ENCODE assay signal across 9 cellular contexts in genomic region chr10:43408331-43408709, GRCh38. TPM values are rescaled to one million over a fixed set of nuclear protein-coding genes. Genes with fewer than 3 reads are reported as not detected.
DNase-seq lines count a peak whose midpoint lies in the region; ATAC-seq and TF ChIP-seq lines count a peak whose summit lies in the region.
"Had no signal": no experiment of that assay in that cellular context is flagged by ENCODE, and none has a peak within 500 bp of the region (broad histone marks: within the 10 kb centered on the region; RNA-seq: fewer than 3 reads in every experiment).

No MANE protein-coding gene starts in this region.

- peaks cover 60% of the 10 kb centered on the region for H3K79me2 ChIP-seq in SU-DHL-6 (ENCODE audit: insufficient read depth, low read length)

- peaks cover 11% of the 10 kb centered on the region for H3K36me3 ChIP-seq in SU-DHL-6 (ENCODE audit: low read length)

- peak overlapping the region; percentile 98 for H3K4me3 Mint-ChIP-seq in activated CD8-positive, alpha-beta memory T cell treated with anti-CD3 and anti-CD28 coated beads, Interleukin-2, amount 10 ng/mL, durations not matched to agents 7 days and 5 days

- no peak for ATAC-seq in activated CD8-positive, alpha-beta memory T cell treated with anti-CD3 and anti-CD28 coated beads, Interleukin-2, amount 10 ng/mL, durations not matched to agents 7 days and 5 days
- no peak for ATAC-seq in HG03108 (IDR thresholded peaks at IDR 0.05; ENCODE audit: unreplicated experiment)
- no peak for ATAC-seq in HG03521 (IDR thresholded peaks at IDR 0.05; ENCODE audit: unreplicated experiment)

- H3K4me3 ChIP-seq in SU-DHL-6 (ENCODE audit: insufficient read depth, low read length, poor library complexity, severe bottlenecking) (peak overlapping the region; percentile 86), foreskin fibroblast (ENCODE audit: low read depth in 1 of 2, low read length in 2 of 2) (peak overlapping the region; percentile 85 to 92), skin epidermis (peak overlapping the region; percentile 62 to 93 (median 89))

- no peaks in the 10 kb centered on the region for H3K9me2 ChIP-seq in SU-DHL-6 (replicated peaks; ENCODE audit: insufficient read depth, low read length)

- no peak overlapping the region for H2AFZ ChIP-seq in SU-DHL-6 (ENCODE audit: low read depth, low read length, severe bottlenecking)

- H3K27ac ChIP-seq in SU-DHL-6 (ENCODE audit: low read depth, low read length): peak overlapping the region; percentile 96
- H3K27ac ChIP-seq in skin epidermis: peak overlapping the region; percentile 40 to 100 (median 99)

- peaks cover 12% of the 10 kb centered on the region; the same call in 1 of the 2 replicates for H4K20me1 ChIP-seq in SU-DHL-6 (ENCODE audit: low read depth, low read length)

- H3K9me3 Mint-ChIP-seq in activated CD8-positive, alpha-beta memory T cell treated with anti-CD3 and anti-CD28 coated beads, Interleukin-2, amount 10 ng/mL, durations not matched to agents 7 days and 5 days (ENCODE audit: low read depth): no peaks in the 10 kb centered on the region

- no peak for DNase-seq in activated CD8-positive, alpha-beta memory T cell treated with anti-CD3 and anti-CD28 coated beads, Interleukin-2, amount 10 ng/mL, durations not matched to agents 7 days and 5 days
- DNase-seq in activated CD8-positive, alpha-beta memory T cell treated with anti-CD3 and anti-CD28 coated beads, Interleukin-2, amount 50 U/mL, for 4 hours: no peak
- no peak for DNase-seq in foreskin fibroblast
- DNase-seq in DMS53 treated with DMSO at 0.1 percent for 48 hours (lab: John Stamatoyannopoulos, UW; ENCODE audit: unreplicated experiment): no peak

- TF ChIP-seq CTCF in SU-DHL-6 (IDR thresholded peaks at IDR 0.05; ENCODE audit: insufficient read depth, low read length, poor library complexity, severe bottlenecking) (no peak), foreskin fibroblast (IDR thresholded peaks at IDR 0.05; ENCODE audit: low read depth, low read length) (no peak)

- peak overlapping the region; percentile 98 for H3K27ac Mint-ChIP-seq in activated CD8-positive, alpha-beta memory T cell treated with anti-CD3 and anti-CD28 coated beads, Interleukin-2, amount 10 ng/mL, durations not matched to agents 7 days and 5 days

- peak overlapping the region; percentile 78 for H3K4me2 ChIP-seq in SU-DHL-6 (ENCODE audit: low read depth, low read length, poor library complexity, severe bottlenecking)

- H3K27me3 Mint-ChIP-seq in activated CD8-positive, alpha-beta memory T cell treated with anti-CD3 and anti-CD28 coated beads, Interleukin-2, amount 10 ng/mL, durations not matched to agents 7 days and 5 days: no peaks in the 10 kb centered on the region

- no peaks in the 10 kb centered on the region for H3K27me3 ChIP-seq in SU-DHL-6 (ENCODE audit: low read length)

- peaks cover 30% of the 10 kb centered on the region for H3K36me3 Mint-ChIP-seq in activated CD8-positive, alpha-beta memory T cell treated with anti-CD3 and anti-CD28 coated beads, Interleukin-2, amount 10 ng/mL, durations not matched to agents 7 days and 5 days

- H3F3A ChIP-seq in SU-DHL-6 (ENCODE audit: insufficient read depth): peaks cover 37% of the 10 kb centered on the region

- H3K9ac ChIP-seq in SU-DHL-6 (ENCODE audit: low read length): peak overlapping the region; percentile 100

- CTCF ChIA-PET in activated CD8-positive, alpha-beta memory T cell treated with anti-CD3 and anti-CD28 coated beads, Interleukin-2, amount 10 ng/mL, durations not matched to agents 7 days and 5 days (lab: Charles Lee): interaction anchor here (1.0 to 1.9 kb wide), 5 partner anchors 9 to 28 kb away, joined by 4 to 10 read pairs (median 8); partner anchors contain the start of gene ZNF487

- peaks cover 25% of the 10 kb centered on the region for H3K4me1 Mint-ChIP-seq in activated CD8-positive, alpha-beta memory T cell treated with anti-CD3 and anti-CD28 coated beads, Interleukin-2, amount 10 ng/mL, durations not matched to agents 7 days and 5 days

- H3K9me3 ChIP-seq in SU-DHL-6 (ENCODE audit: insufficient read depth, low read length): no peaks in the 10 kb centered on the region

RNA-seq across cellular contexts. Expression of gene HNRNPF, which starts 0.7 kb away (rescaled TPM):
- 100 to 1,000 TPM; 446 to 512 TPM for total RNA-seq in activated CD8-positive, alpha-beta memory T cell treated with anti-CD3 and anti-CD28 coated beads, Interleukin-2, amount 10 ng/mL, durations not matched to agents 7 days and 5 days

RNA-seq across cellular contexts. Expression of gene ZNF487, which starts 28.6 kb away (rescaled TPM):
- 1 to 10 TPM; 1.9 to 2.7 TPM for total RNA-seq in activated CD8-positive, alpha-beta memory T cell treated with anti-CD3 and anti-CD28 coated beads, Interleukin-2, amount 10 ng/mL, durations not matched to agents 7 days and 5 days

RNA-seq across cellular contexts. Expression of gene FXYD4, which starts 36.9 kb away (rescaled TPM):
- under 1 TPM in 1 of 2 experiments, not detected in 1; 0.37 TPM for total RNA-seq in activated CD8-positive, alpha-beta memory T cell treated with anti-CD3 and anti-CD28 coated beads, Interleukin-2, amount 10 ng/mL, durations not matched to agents 7 days and 5 days
- total RNA-seq: Daoy had no signal
